Comparison of ENCODE assay signal across 23 cellular contexts in the genomic region with DNA sequence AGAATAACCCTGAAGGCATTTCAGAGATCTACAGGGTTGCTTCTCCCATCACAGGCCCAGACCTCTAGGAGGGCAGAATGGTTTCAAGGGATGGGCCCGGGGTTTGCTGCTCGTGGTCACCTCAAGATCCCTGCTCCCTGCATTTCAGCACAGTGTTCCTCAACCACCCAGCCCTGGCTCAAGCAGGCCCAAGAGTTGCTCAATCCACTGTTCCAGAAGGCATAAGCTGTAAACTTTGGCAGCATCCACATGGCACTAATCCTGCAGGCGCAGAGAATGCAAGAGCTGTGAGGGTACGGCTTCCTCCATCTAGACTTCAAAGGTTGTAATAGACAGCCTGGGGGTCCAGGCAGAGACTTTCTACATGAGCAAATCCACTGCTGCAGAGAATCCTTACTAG.
DNase-seq lines count a peak whose midpoint lies in the region; ATAC-seq, FAIRE-seq and TF ChIP-seq lines count a peak whose summit lies in the region.
"Had no signal": no experiment of that assay in that cellular context is flagged by ENCODE, and none has a peak within 500 bp of the region (broad histone marks: within the 10 kb centered on the region; RNA-seq: fewer than 3 reads in every experiment).

No MANE protein-coding gene starts in this region.

- in situ Hi-C loops in HepG2 (cut with HindIII; ENCODE audit: extremely low pct_ligation_motif_present, low pct_unique_long_range_greater_than_20kb) = no loop called here

- no peaks in the 10 kb centered on the region for H3K9me3 ChIP-seq in liver (ENCODE audit: control insufficient read depth in 4 of 4, low read length in 3 of 4)
- no peaks in the 10 kb centered on the region for H3K9me3 ChIP-seq in HepG2 (ENCODE audit: low read length)
- H3K9me3 ChIP-seq: BE2C had no signal

- H3K36me3 ChIP-seq in liver (ENCODE audit: control insufficient read depth in 4 of 4, insufficient read depth in 3 of 4, low read depth in 1 of 4, low read length in 3 of 4) = no peaks in the 10 kb centered on the region
- H3K36me3 ChIP-seq in HepG2 (replicated peaks in 1 of 2; ENCODE audit: control insufficient read depth in 1 of 2, insufficient read depth in 2 of 2, low read length in 2 of 2) = no peaks in the 10 kb centered on the region
- H3K36me3 ChIP-seq in bronchial epithelial cell (ENCODE audit: control insufficient read depth, insufficient read depth, low read length) = no peaks in the 10 kb centered on the region
- H3K36me3 ChIP-seq: BE2C had no signal

- no peak overlapping the region for H3K4me2 ChIP-seq in HepG2 (ENCODE audit: low read depth, low read length)

- no peak overlapping the region for H2AFZ ChIP-seq in HepG2 (ENCODE audit: low read length)
- H2AFZ ChIP-seq: GM23248 had no signal

- H3K27me3 ChIP-seq in liver (ENCODE audit: control insufficient read depth in 4 of 4, insufficient read depth in 4 of 4, low read length in 3 of 4) (no peaks in the 10 kb centered on the region), HepG2 (ENCODE audit: control insufficient read depth in 1 of 2, insufficient read depth in 2 of 2, low read length in 2 of 2) (no peaks in the 10 kb centered on the region), bronchial epithelial cell (ENCODE audit: control insufficient read depth, insufficient read depth, low read length) (no peaks in the 10 kb centered on the region)
- H3K27me3 ChIP-seq: BE2C had no signal

- TF ChIP-seq CTCF in liver (IDR thresholded peaks at IDR 0.05; ENCODE audit: low read depth, low read length, missing input control) (no peak), HepG2 (CRISPR knock-in tag; IDR thresholded peaks at IDR 0.05) (no peak), bronchial epithelial cell (IDR thresholded peaks at IDR 0.05; ENCODE audit: insufficient read depth, low read length, severe bottlenecking) (no peak)

- H3K4me3 ChIP-seq in liver (ENCODE audit: low read depth in 1 of 3, low read length in 3 of 3) (no peak overlapping the region), HepG2 (replicated peaks in 1 of 3; ENCODE audit: insufficient read depth in 1 of 3, low read depth in 2 of 3, low read length in 3 of 3) (no peak overlapping the region), bronchial epithelial cell (ENCODE audit: low read depth, low read length) (no peak overlapping the region)
- H3K4me3 ChIP-seq: GM12878, GM23248 had no signal

- no peak overlapping the region for H3K9ac ChIP-seq in liver (ENCODE audit: low read depth in 1 of 2, low read length in 2 of 2)
- no peak overlapping the region for H3K9ac ChIP-seq in HepG2 (ENCODE audit: insufficient read depth, low read depth, low read length)
- H3K9ac ChIP-seq: GM23248 had no signal

- peaks cover 0 to 3% (median 0%) of the 10 kb centered on the region in 4 donors for H3K4me1 ChIP-seq in liver (ENCODE audit: control insufficient read depth in 4 of 4, insufficient read depth in 4 of 4, low read length in 3 of 4)
- H3K4me1 ChIP-seq in HepG2 (ENCODE audit: insufficient read depth, low read length) = no peaks in the 10 kb centered on the region
- H3K4me1 ChIP-seq: BE2C had no signal

- H3K79me2 ChIP-seq in HepG2 (ENCODE audit: insufficient read depth, low read length) = no peaks in the 10 kb centered on the region

- ATAC-seq in HepG2 (no peak), sciatic nerve (peak; percentile 22), GM19035 (IDR thresholded peaks at IDR 0.05; ENCODE audit: unreplicated experiment) (no peak)
- ATAC-seq: GM12878, HCT116 had no signal

- H3K27ac ChIP-seq in liver (ENCODE audit: low read depth in 1 of 2, low read length in 2 of 2) (no peak overlapping the region), HepG2 (ENCODE audit: extremely low read length, insufficient read depth, low read length) (no peak overlapping the region)
- H3K27ac ChIP-seq: GM23248 had no signal

- POLR2A ChIA-PET in HepG2 (lab: Yijun Ruan, JAX) = no interaction called here

- no TSS peak for BruUV-seq in HepG2 (replicated peaks; lab: Mats Ljungman, UMichigan)

- WGBS in liver = 65% methylated on average over 4 of the region's 4 CpGs
- WGBS in HepG2 (ENCODE audit: low lambda C conversion rate) = 90% methylated on average over 4 of the region's 4 CpGs

- TF ChIP-seq POLR2A in HepG2 (IDR thresholded peaks at IDR 0.05; ENCODE audit: insufficient read depth in 1 of 2, low read depth in 2 of 2, low read length in 2 of 2) = no peak
- no peak for TF ChIP-seq POLR2A in GM12891 (IDR thresholded peaks at IDR 0.05; ENCODE audit: low read depth, low read length)

- CTCF ChIA-PET in HepG2 (lab: Yijun Ruan, JAX; ENCODE audit: low intra/inter-chr PET ratio, low total read pairs) = no interaction called here

- TF ChIP-seq EP300 in HepG2 (IDR thresholded peaks at IDR 0.05; ENCODE audit: low read depth in 2 of 2, low read length in 2 of 2) (no peak), HepG2 (CRISPR knock-in tag; IDR thresholded peaks at IDR 0.05; ENCODE audit: borderline replicate concordance) (no peak)

- FAIRE-seq in HepG2 (lab: Jason Lieb, UNC) (no peak), bronchial epithelial cell (lab: Jason Lieb, UNC) (peak; percentile 52), GM12891 (lab: Jason Lieb, UNC) (no peak)
- FAIRE-seq: A204.1, GM12878, H54 had no signal

- DNase-seq in HepG2 (ENCODE audit: low spot score) (no peak), bronchial epithelial cell (ENCODE audit: low read depth) (no peak), sciatic nerve (ENCODE audit: low spot score) (no peak), NCI-H2029 (lab: John Stamatoyannopoulos, UW) (no peak), GM12891 (ENCODE audit: insufficient read length, low spot score) (no peak)
- DNase-seq: ACHN; BE2C; C1 segment of cervical spinal cord; CD4-positive, CD25-positive, alpha-beta regulatory T cell; CD8-positive, alpha-beta memory T cell; COR-L47; DMS 273 treated with DMSO at 0.1 percent for 48 hours; DMS53; DND-41; EL; GM23248; HFFc6 had no signal

- intact Hi-C loops in HepG2 (cut with micrococcal nuclease; ENCODE audit: unreplicated experiment) = no loop called here
- intact Hi-C loops in sciatic nerve (cut with DNase I) = no loop called here

- TF ChIP-seq RAD21 in liver (IDR thresholded peaks at IDR 0.05) (no peak), HepG2 (CRISPR knock-in tag; IDR thresholded peaks at IDR 0.05) (no peak)

- H4K20me1 ChIP-seq in HepG2 (ENCODE audit: insufficient read depth, low read length) = no peaks in the 10 kb centered on the region

TF ChIP-seq in liver, 16 proteins besides CTCF, POLR2A, EP300 and RAD21:
- TF ChIP-seq TAF1 (conservative IDR thresholded peaks at IDR 0.05) (no peak), FOXA2 (IDR thresholded peaks at IDR 0.05) (no peak), HNF4A (conservative IDR thresholded peaks at IDR 0.05) (peak in 1 of 2 donors; percentile 3), YY1 (IDR thresholded peaks at IDR 0.05) (no peak)
- TF ChIP-seq, protein P1, sequence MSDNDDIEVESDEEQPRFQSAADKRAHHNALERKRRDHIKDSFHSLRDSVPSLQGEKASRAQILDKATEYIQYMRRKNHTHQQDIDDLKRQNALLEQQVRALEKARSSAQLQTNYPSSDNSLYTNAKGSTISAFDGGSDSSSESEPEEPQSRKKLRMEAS (IDR thresholded peaks at IDR 0.05) = peak; percentile 50

TF ChIP-seq in HepG2, 621 proteins besides CTCF, POLR2A, EP300 and RAD21:
- TF ChIP-seq ZNF234 (CRISPR knock-in tag; conservative IDR thresholded peaks at IDR 0.05) (no peak), AHR (CRISPR knock-in tag; IDR thresholded peaks at IDR 0.05) (no peak)

TF ChIP-seq in GM12891, 5 proteins besides CTCF, POLR2A, EP300 and RAD21:
- TF ChIP-seq PAX5 (IDR thresholded peaks at IDR 0.05; ENCODE audit: insufficient read depth, low read length, severe bottlenecking) = no peak
- no peak for TF ChIP-seq POU2F2 (IDR thresholded peaks at IDR 0.05; ENCODE audit: low read depth, low read length)
- TF ChIP-seq TAF1 (IDR thresholded peaks at IDR 0.05; ENCODE audit: low read depth, low read length) = no peak
- no peak for TF ChIP-seq SPI1 (IDR thresholded peaks at IDR 0.05; ENCODE audit: low read depth, low read length)
- no peak for TF ChIP-seq POLR2AphosphoS5 (IDR thresholded peaks at IDR 0.05; ENCODE audit: low read depth, low read length)
TF ChIP-seq in GM12891: peak in this region for 0.
